9 cellular contexts compared by ENCODE assay signal in the genomic region with DNA sequence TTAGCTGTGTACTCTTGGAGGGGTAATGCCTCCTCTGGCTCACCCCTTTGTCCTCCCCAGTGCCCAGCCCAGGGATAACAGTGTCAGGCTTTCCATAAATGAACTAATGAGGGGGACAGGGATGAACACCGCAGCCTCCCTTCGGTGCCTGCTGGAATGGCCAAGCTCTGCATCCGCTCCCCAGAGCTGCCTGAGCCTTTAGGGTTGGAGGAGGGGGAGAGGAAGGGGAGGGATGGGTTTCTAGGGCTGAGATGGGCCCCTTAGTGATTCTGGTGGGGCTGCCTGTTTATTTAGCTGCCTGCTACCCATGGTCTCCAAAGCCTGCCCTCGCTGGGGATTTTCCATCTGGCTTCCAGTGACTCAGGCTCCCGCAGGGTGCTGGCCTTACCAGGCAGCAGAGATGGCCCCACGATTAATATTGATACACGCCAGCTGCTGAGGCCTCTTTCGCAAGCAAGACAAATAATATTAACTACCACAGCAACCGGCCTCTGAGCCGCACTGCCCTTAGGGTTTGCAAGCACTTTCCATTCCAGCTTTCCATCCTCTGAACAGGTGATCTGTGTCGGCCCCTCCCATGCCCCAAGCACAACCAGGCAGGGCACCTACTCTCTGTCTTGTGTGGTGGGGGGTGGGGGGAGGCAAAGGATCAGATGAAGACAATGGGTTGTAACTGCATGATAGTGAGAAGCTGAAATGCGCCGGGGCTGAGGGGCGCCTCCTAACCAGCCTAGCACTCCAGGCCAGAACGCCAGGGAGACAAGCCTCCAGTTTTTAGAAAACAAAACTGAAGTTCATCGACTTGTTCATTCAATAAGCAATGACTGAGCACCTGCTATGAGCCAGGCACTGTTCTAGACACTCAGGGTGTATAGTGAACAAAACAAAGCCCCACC. TPM values are rescaled to one million over a fixed set of nuclear protein-coding genes. Genes with fewer than 3 reads are reported as not detected.
DNase-seq lines count a peak whose midpoint lies in the region; ATAC-seq, FAIRE-seq and TF ChIP-seq lines count a peak whose summit lies in the region.
"Had no signal": no experiment of that assay in that cellular context is flagged by ENCODE, and none has a peak within 500 bp of the region (broad histone marks: within the 10 kb centered on the region; RNA-seq: fewer than 3 reads in every experiment).

No MANE protein-coding gene starts in this region.

- H3K79me1 ChIP-seq in neuronal stem cell (ENCODE audit: low read depth, low read length): no peaks in the 10 kb centered on the region

- H4K8ac ChIP-seq in neuronal stem cell (ENCODE audit: low read depth, low read length): no peak overlapping the region

- no peak overlapping the region for H2BK120ac ChIP-seq in neuronal stem cell (ENCODE audit: low read depth, low read length)

- no peak overlapping the region for H3K4me2 ChIP-seq in neuronal stem cell (ENCODE audit: insufficient read depth, low read length, poor library complexity, severe bottlenecking)

- H3K18ac ChIP-seq in neuronal stem cell (ENCODE audit: low read length): no peak overlapping the region

- H2AK5ac ChIP-seq in neuronal stem cell (ENCODE audit: low read depth, low read length): no peak overlapping the region

- H4K91ac ChIP-seq in neuronal stem cell (ENCODE audit: low read depth, low read length, poor library complexity): no peak overlapping the region

- intact Hi-C loops in esophagus squamous epithelium (cut with DNase I) (loop anchor here (5.0 kb wide), 1 partner anchor 94 kb away; no protein-coding TSS in a partner anchor), sciatic nerve (cut with DNase I) (no loop called here)

- 7 to 22% methylated on average over 3 to 6 of the region's 16 CpGs for WGBS in esophagus squamous epithelium, 2 donors
- WGBS in neuronal stem cell (ENCODE audit: extremely low coverage in 2 of 2, insufficient read length in 2 of 2, insufficient replicate concordance in 1 of 2), 2 donors: no CpG with 5 or more reads among the region's 16 CpGs

- no peak overlapping the region for H2BK15ac ChIP-seq in neuronal stem cell (ENCODE audit: low read length)

- H3K36me3 ChIP-seq in esophagus squamous epithelium (no peaks in the 10 kb centered on the region), neuronal stem cell (replicated peaks in 1 of 2; ENCODE audit: control insufficient read depth in 2 of 2, insufficient read depth in 2 of 2, low read length in 2 of 2) (peaks cover 0 to 3% of the 10 kb centered on the region in 2 donors)

- ATAC-seq in sciatic nerve: peak; percentile 26

- H3K23ac ChIP-seq in neuronal stem cell (ENCODE audit: low read depth, low read length, poor library complexity): no peak overlapping the region

- no peak overlapping the region for H2AFZ ChIP-seq in neuronal stem cell (ENCODE audit: low read length)

- H2BK12ac ChIP-seq in neuronal stem cell (ENCODE audit: low read length): no peak overlapping the region

- H3K14ac ChIP-seq in neuronal stem cell (ENCODE audit: low read length): no peak overlapping the region

- FAIRE-seq in H54 (lab: Jason Lieb, UNC) (peak; percentile 88), GM12891 (lab: Jason Lieb, UNC) (no peak)

- peak overlapping the region; percentile 50 to 73 (median 66) for H3K27ac ChIP-seq in esophagus squamous epithelium
- no peak overlapping the region for H3K27ac ChIP-seq in neuronal stem cell (replicated peaks; ENCODE audit: low read length)

- H3K27me3 ChIP-seq in esophagus squamous epithelium (peaks cover 0 to 7% (median 0%) of the 10 kb centered on the region in 4 donors), neuronal stem cell (ENCODE audit: control insufficient read depth in 3 of 3, insufficient read depth in 3 of 3, low read depth in 1 of 3, low read length in 3 of 3) (no peaks in the 10 kb centered on the region)

- no peak overlapping the region for H3K4me3 ChIP-seq in esophagus squamous epithelium
- no peak overlapping the region for H3K4me3 ChIP-seq in neuronal stem cell (ENCODE audit: low read length in 2 of 2)

- no peaks in the 10 kb centered on the region for H3K9me3 ChIP-seq in esophagus squamous epithelium
- no peaks in the 10 kb centered on the region for H3K9me3 ChIP-seq in neuronal stem cell (replicated peaks in 1 of 2; ENCODE audit: control insufficient read depth in 2 of 2, insufficient read depth in 1 of 2, low read depth in 1 of 2, low read length in 2 of 2)

- TF ChIP-seq POLR2A in H54 (IDR thresholded peaks at IDR 0.05; ENCODE audit: low read depth, low read length) (no peak), esophagus squamous epithelium (IDR thresholded peaks at IDR 0.05) (no peak), GM12891 (IDR thresholded peaks at IDR 0.05; ENCODE audit: low read depth, low read length) (no peak)

- no peak overlapping the region for H3K4ac ChIP-seq in neuronal stem cell (ENCODE audit: low read length)

- DNase-seq in H54 (ENCODE audit: insufficient read length, low spot score): peak; percentile 57
- DNase-seq in NCI-H524 treated with DMSO at 0.1 percent for 48 hours (lab: John Stamatoyannopoulos, UW): peak; percentile 92
- DNase-seq in esophagus squamous epithelium (lab: John Stamatoyannopoulos, UW): no peak
- DNase-seq in sciatic nerve (ENCODE audit: low spot score): peak; percentile 52
- no peak for DNase-seq in inferior parietal cortex (ENCODE audit: extremely low spot score)
- DNase-seq in GM12891 (ENCODE audit: insufficient read length, low spot score): no peak
- DNase-seq in neuronal stem cell (ENCODE audit: low spot score): no peak
- no peak for DNase-seq in Kasumi-1 (lab: John Stamatoyannopoulos, UW)
- DNase-seq: activated gamma-delta T cell treated with Interleukin-2 at 50 U/mL for 16 hours had no signal

- no peak overlapping the region for H3K9ac ChIP-seq in neuronal stem cell (ENCODE audit: low read depth, low read length, poor library complexity)

- peaks cover 13 to 41% (median 22%) of the 10 kb centered on the region in 3 donors for H3K4me1 ChIP-seq in esophagus squamous epithelium
- peaks cover 3 to 4% of the 10 kb centered on the region in 2 donors for H3K4me1 ChIP-seq in neuronal stem cell (ENCODE audit: control insufficient read depth in 2 of 2, insufficient read depth in 1 of 2, low read depth in 1 of 2, low read length in 2 of 2)

- H2BK5ac ChIP-seq in neuronal stem cell (ENCODE audit: low read length): no peak overlapping the region

- TF ChIP-seq CTCF in esophagus squamous epithelium (IDR thresholded peaks at IDR 0.05): no peak

TF ChIP-seq in GM12891, 5 proteins besides CTCF, POLR2A, EP300 and RAD21:
- TF ChIP-seq POU2F2 (IDR thresholded peaks at IDR 0.05; ENCODE audit: low read depth, low read length) (no peak), TAF1 (IDR thresholded peaks at IDR 0.05; ENCODE audit: low read depth, low read length) (no peak), SPI1 (IDR thresholded peaks at IDR 0.05; ENCODE audit: low read depth, low read length) (no peak), PAX5 (IDR thresholded peaks at IDR 0.05; ENCODE audit: insufficient read depth, low read length, severe bottlenecking) (no peak), POLR2AphosphoS5 (IDR thresholded peaks at IDR 0.05; ENCODE audit: low read depth, low read length) (no peak)

RNA-seq across cellular contexts. Expression of gene C14orf132, which starts 56.7 kb away (rescaled TPM):
- total RNA-seq in esophagus squamous epithelium (10 to 100 TPM in 1 of 4 donors, 1 to 10 TPM in 3; 3.0 to 13.5 (median 3.9) TPM), sciatic nerve (18.7 TPM)
- 0.03 TPM for polyA plus RNA-seq in GM12891 (2012; ENCODE audit: low read depth, missing spikeins)
- 4.9 TPM for polyA plus RNA-seq in neuronal stem cell (2013, experiment 1 of 2)
- 4.3 TPM for polyA plus RNA-seq in neuronal stem cell (2013, experiment 2 of 2)

Comparison
In these comparisons a context has a peak if more than half of its experiments do, and no peak if none do; other contexts are left out.
1. DNase-seq: peak in H54 (single experiment), NCI-H524 treated with DMSO at 0.1 percent for 48 hours (single experiment) and sciatic nerve (single experiment); none in esophagus squamous epithelium (single experiment), inferior parietal cortex (single experiment), GM12891 (single experiment), neuronal stem cell (single experiment) and Kasumi-1 (0 of 2).